1 cellular context compared by ENCODE assay signal in genomic region chr2:81263989-81264388, GRCh38.
TF ChIP-seq lines count a peak whose summit lies in the region.

No MANE protein-coding gene starts in this region.

TF ChIP-seq in GM12878, 131 proteins besides CTCF, POLR2A, EP300 and RAD21 (continued from another document):
- TF ChIP-seq, protein P1, sequence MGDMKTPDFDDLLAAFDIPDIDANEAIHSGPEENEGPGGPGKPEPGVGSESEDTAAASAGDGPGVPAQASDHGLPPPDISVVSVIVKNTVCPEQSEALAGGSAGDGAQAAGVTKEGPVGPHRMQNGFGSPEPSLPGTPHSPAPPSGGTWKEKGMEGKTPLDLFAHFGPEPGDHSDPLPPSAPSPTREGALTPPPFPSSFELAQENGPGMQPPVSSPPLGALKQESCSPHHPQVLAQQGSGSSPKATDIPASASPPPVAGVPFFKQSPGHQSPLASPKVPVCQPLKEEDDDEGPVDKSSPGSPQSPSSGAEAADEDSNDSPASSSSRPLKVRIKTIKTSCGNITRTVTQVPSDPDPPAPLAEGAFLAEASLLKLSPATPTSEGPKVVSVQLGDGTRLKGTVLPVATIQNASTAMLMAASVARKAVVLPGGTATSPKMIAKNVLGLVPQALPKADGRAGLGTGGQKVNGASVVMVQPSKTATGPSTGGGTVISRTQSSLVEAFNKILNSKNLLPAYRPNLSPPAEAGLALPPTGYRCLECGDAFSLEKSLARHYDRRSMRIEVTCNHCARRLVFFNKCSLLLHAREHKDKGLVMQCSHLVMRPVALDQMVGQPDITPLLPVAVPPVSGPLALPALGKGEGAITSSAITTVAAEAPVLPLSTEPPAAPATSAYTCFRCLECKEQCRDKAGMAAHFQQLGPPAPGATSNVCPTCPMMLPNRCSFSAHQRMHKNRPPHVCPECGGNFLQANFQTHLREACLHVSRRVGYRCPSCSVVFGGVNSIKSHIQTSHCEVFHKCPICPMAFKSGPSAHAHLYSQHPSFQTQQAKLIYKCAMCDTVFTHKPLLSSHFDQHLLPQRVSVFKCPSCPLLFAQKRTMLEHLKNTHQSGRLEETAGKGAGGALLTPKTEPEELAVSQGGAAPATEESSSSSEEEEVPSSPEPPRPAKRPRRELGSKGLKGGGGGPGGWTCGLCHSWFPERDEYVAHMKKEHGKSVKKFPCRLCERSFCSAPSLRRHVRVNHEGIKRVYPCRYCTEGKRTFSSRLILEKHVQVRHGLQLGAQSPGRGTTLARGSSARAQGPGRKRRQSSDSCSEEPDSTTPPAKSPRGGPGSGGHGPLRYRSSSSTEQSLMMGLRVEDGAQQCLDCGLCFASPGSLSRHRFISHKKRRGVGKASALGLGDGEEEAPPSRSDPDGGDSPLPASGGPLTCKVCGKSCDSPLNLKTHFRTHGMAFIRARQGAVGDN (IDR thresholded peaks at IDR 0.05), result no peak
- TF ChIP-seq NFIC (IDR thresholded peaks at IDR 0.05; ENCODE audit: low read depth, low read length) (no peak), NBN (IDR thresholded peaks at IDR 0.05) (no peak), MTA2 (IDR thresholded peaks at IDR 0.05; ENCODE audit: low read depth) (peak; percentile 53; the same call in 1 of the 2 replicates), KLF5 (IDR thresholded peaks at IDR 0.05; ENCODE audit: partially characterized antibody) (no peak), ATF7 (IDR thresholded peaks at IDR 0.05; ENCODE audit: low read depth) (peak; percentile 56), RCOR1 (conservative IDR thresholded peaks at IDR 0.05; ENCODE audit: low read depth, low read length) (no peak), IKZF1 (conservative IDR thresholded peaks at IDR 0.05) (no peak), BRCA1 (IDR thresholded peaks at IDR 0.05; ENCODE audit: low read depth, low read length) (no peak), CHD4 (IDR thresholded peaks at IDR 0.05) (no peak), EED (IDR thresholded peaks at IDR 0.05; ENCODE audit: low read depth) (no peak), NRF1 (conservative IDR thresholded peaks at IDR 0.05; ENCODE audit: low read depth, low read length) (no peak), NR2C2 (IDR thresholded peaks at IDR 0.05; ENCODE audit: borderline replicate concordance, control insufficient read depth, insufficient read length, low read depth) (no peak), TBL1XR1 (IDR thresholded peaks at IDR 0.05; ENCODE audit: low read depth, low read length) (no peak), FOXK2 (IDR thresholded peaks at IDR 0.05) (no peak), RELB (IDR thresholded peaks at IDR 0.05; ENCODE audit: low read depth) (peak; percentile 39; the same call in 1 of the 2 replicates), ZNF217 (IDR thresholded peaks at IDR 0.05) (no peak)
